ENCODE assay signal across 8 cellular contexts in genomic region chr6:5261545-5262109, GRCh38. TPM values are rescaled to one million over a fixed set of nuclear protein-coding genes. Genes with fewer than 3 reads are reported as not detected.
DNase-seq lines count a peak whose midpoint lies in the region; TF ChIP-seq lines count a peak whose summit lies in the region.

No MANE protein-coding gene starts in this region.

- H3K4me3 ChIP-seq in adrenal gland: peak overlapping the region; percentile 13 to 95 (median 79)
- peak overlapping the region; percentile 90 to 99 (median 94) for H3K4me3 ChIP-seq in liver (ENCODE audit: low read depth in 1 of 3, low read length in 3 of 3)
- H3K4me3 ChIP-seq in transverse colon: peak overlapping the region; percentile 78 to 99 (median 86)

- no peaks in the 10 kb centered on the region for H3K36me3 ChIP-seq in adrenal gland (replicated peaks in 1 of 2)
- no peaks in the 10 kb centered on the region for H3K36me3 ChIP-seq in liver (ENCODE audit: control insufficient read depth in 4 of 4, insufficient read depth in 3 of 4, low read depth in 1 of 4, low read length in 3 of 4)
- H3K36me3 ChIP-seq in transverse colon: no peaks in the 10 kb centered on the region

- no peak for TF ChIP-seq EP300 in transverse colon (IDR thresholded peaks at IDR 0.05; ENCODE audit: low read depth)

- WGBS in adrenal gland, 4 donors: 0 to 1% (median 0%) methylated on average over 11 to 19 of the region's 19 CpGs
- under 1% methylated on average over 19 of the region's 19 CpGs for WGBS in liver
- 0% methylated on average over 2 to 19 of the region's 19 CpGs for WGBS in transverse colon (ENCODE audit: low coverage in 1 of 2), 2 donors

- TF ChIP-seq POLR2A in GM19193 (IDR thresholded peaks at IDR 0.05; ENCODE audit: extremely low read depth, insufficient read depth, insufficient read length): peak; percentile 64
- no peak for TF ChIP-seq POLR2A in adrenal gland (IDR thresholded peaks at IDR 0.05)
- TF ChIP-seq POLR2A in transverse colon (IDR thresholded peaks at IDR 0.05): no peak

- intact Hi-C loops in adrenal gland (cut with DNase I): loop anchor here in 1 of 2 donors (10.0 kb wide), 1 partner anchor 47 kb away; no protein-coding TSS in a partner anchor
- intact Hi-C loops in transverse colon (cut with DNase I; ENCODE audit: low total_unique reads): loop anchor here (10.0 kb wide), 1 partner anchor 57 kb away; no protein-coding TSS in a partner anchor

- TF ChIP-seq CTCF in 22Rv1 (IDR thresholded peaks at IDR 0.05): no peak
- TF ChIP-seq CTCF in adrenal gland (IDR thresholded peaks at IDR 0.05): no peak
- TF ChIP-seq CTCF in liver (IDR thresholded peaks at IDR 0.05; ENCODE audit: low read depth, low read length, missing input control): no peak
- no peak for TF ChIP-seq CTCF in transverse colon (IDR thresholded peaks at IDR 0.05)

- TF ChIP-seq RAD21 in liver (IDR thresholded peaks at IDR 0.05): no peak

- H3K4me1 ChIP-seq in adrenal gland (replicated peaks in 1 of 2): peaks cover 8 to 23% of the 10 kb centered on the region in 2 donors
- H3K4me1 ChIP-seq in liver (ENCODE audit: control insufficient read depth in 4 of 4, insufficient read depth in 4 of 4, low read length in 3 of 4): peaks cover 2 to 24% (median 18%) of the 10 kb centered on the region in 4 donors
- peaks cover 0 to 24% (median 14%) of the 10 kb centered on the region in 4 donors for H3K4me1 ChIP-seq in transverse colon

- peak overlapping the region; percentile 93 for H3K27ac ChIP-seq in 22Rv1
- peak overlapping the region; percentile 93 to 99 (median 97) for H3K27ac ChIP-seq in adrenal gland
- peak overlapping the region; percentile 95 to 99 for H3K27ac ChIP-seq in liver (ENCODE audit: low read depth in 1 of 2, low read length in 2 of 2)
- H3K27ac ChIP-seq in transverse colon: peak overlapping the region; percentile 94 to 98 (median 98)

- DNase-seq in adrenal gland (no peak), transverse colon (no peak), MV-4-11 (lab: John Stamatoyannopoulos, UW) (no peak), NOMO-1 treated with DMSO at 0.1 percent for 48 hours (lab: John Stamatoyannopoulos, UW; ENCODE audit: unreplicated experiment) (no peak), NCI-H774 (lab: John Stamatoyannopoulos, UW) (no peak)

- H3K9me3 ChIP-seq in adrenal gland (replicated peaks in 1 of 3) (no peaks in the 10 kb centered on the region), liver (ENCODE audit: control insufficient read depth in 4 of 4, low read length in 3 of 4) (no peaks in the 10 kb centered on the region), transverse colon (no peaks in the 10 kb centered on the region)

- in situ Hi-C loops in transverse colon (cut with MboI; ENCODE audit: low pct_ligation_motif_present in 1 of 4, low pct_unique_long_range_greater_than_20kb in 1 of 4, low sequenced_read_pairs in 3 of 4): no loop called here

- H3K27me3 ChIP-seq in adrenal gland: no peaks in the 10 kb centered on the region
- H3K27me3 ChIP-seq in liver (ENCODE audit: control insufficient read depth in 4 of 4, insufficient read depth in 4 of 4, low read length in 3 of 4): no peaks in the 10 kb centered on the region
- H3K27me3 ChIP-seq in transverse colon: no peaks in the 10 kb centered on the region

- H3K9ac ChIP-seq in liver (ENCODE audit: low read depth in 1 of 2, low read length in 2 of 2): peak overlapping the region; percentile 57 to 87

TF ChIP-seq in liver, 16 proteins besides CTCF, POLR2A, EP300 and RAD21:
- TF ChIP-seq HNF4G (IDR thresholded peaks at IDR 0.05) (no peak), RXRA (IDR thresholded peaks at IDR 0.05) (no peak), EGR1 (IDR thresholded peaks at IDR 0.05; ENCODE audit: low read depth in 2 of 2) (no peak), FOXA2 (IDR thresholded peaks at IDR 0.05) (no peak), SP1 (IDR thresholded peaks at IDR 0.05) (no peak), GABPA (IDR thresholded peaks at IDR 0.05 in 1 of 2, conservative IDR thresholded peaks at IDR 0.05 in 1 of 2) (no peak), HNF4A (conservative IDR thresholded peaks at IDR 0.05) (no peak), TAF1 (conservative IDR thresholded peaks at IDR 0.05) (no peak), NR2F2 (IDR thresholded peaks at IDR 0.05) (no peak), ZBTB33 (IDR thresholded peaks at IDR 0.05) (no peak), JUND (IDR thresholded peaks at IDR 0.05) (no peak), FOXA1 (IDR thresholded peaks at IDR 0.05) (no peak), YY1 (IDR thresholded peaks at IDR 0.05) (no peak), ATF3 (IDR thresholded peaks at IDR 0.05) (no peak), REST (IDR thresholded peaks at IDR 0.05) (no peak), MAX (IDR thresholded peaks at IDR 0.05) (no peak)

RNA-seq across cellular contexts. Expression of gene FARS2, which starts 0.3 kb away (rescaled TPM):
- total RNA-seq in adrenal gland: 10 to 100 TPM; 18.3 to 28.4 (median 19.8) TPM
- polyA plus RNA-seq in adrenal gland: 10 to 100 TPM in 1 of 3 donors, 1 to 10 TPM in 2; 7.2 to 23.1 (median 7.9) TPM
- total RNA-seq in liver: 10 to 100 TPM; 11.2 to 25.9 TPM
- 10 to 100 TPM in 1 of 2 donors, 1 to 10 TPM in 1; 7.8 to 11.2 TPM for polyA plus RNA-seq in liver
- 10 to 100 TPM in 3 of 4 donors, 1 to 10 TPM in 1; 2.6 to 21.9 (median 15.0) TPM for total RNA-seq in transverse colon

RNA-seq across cellular contexts. Expression of gene LYRM4, which starts 0.9 kb away (rescaled TPM):
- total RNA-seq in adrenal gland: 10 to 100 TPM; 24.5 to 43.7 (median 30.9) TPM
- 10 to 100 TPM; 16.1 to 29.8 (median 26.2) TPM for polyA plus RNA-seq in adrenal gland
- 1 to 10 TPM; 4.4 to 4.8 TPM for total RNA-seq in liver
- 10 to 100 TPM in 1 of 2 donors, 1 to 10 TPM in 1; 8.2 to 13.1 TPM for polyA plus RNA-seq in liver
- 10 to 100 TPM in 1 of 4 donors, 1 to 10 TPM in 3; 3.0 to 14.0 (median 6.9) TPM for total RNA-seq in transverse colon
